In the genomic region with DNA sequence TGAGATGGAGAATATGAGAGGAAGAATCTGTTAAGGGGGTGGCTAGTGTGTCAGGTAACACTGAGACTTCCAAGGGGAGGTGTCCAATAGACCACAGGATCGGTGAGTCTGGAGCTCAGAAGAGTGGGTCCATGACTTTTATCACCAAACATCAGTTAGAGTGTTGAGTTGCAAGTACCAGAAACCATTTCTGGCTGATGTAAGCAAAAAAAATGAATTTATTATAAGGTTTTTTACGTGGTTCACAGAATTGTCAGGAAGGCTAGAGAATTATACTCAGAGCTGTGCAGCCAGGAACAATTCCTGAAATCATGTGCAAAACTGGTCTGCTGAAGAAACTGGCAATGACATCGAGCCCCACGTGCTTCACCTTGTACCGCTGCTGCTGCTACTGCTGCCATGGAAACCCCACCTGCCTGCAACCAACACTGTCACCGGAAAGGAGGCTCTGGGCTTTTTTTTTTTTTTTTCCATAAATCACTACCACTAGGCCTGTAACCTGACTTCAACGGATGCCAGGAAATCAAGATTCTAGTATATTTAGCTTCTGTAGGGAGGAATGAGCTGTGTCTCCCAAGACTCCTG, we compare ENCODE assay signal across 8 cellular contexts. TPM values are rescaled to one million over a fixed set of nuclear protein-coding genes. Genes with fewer than 3 reads are reported as not detected.
DNase-seq lines count a peak whose midpoint lies in the region; ATAC-seq and TF ChIP-seq lines count a peak whose summit lies in the region.

No MANE protein-coding gene starts in this region.

- intact Hi-C loops in esophagus muscularis mucosa (cut with DNase I), result no loop called here

- ATAC-seq in esophagus mucosa (no peak), upper lobe of left lung (ENCODE audit: low FRiP score in 2 of 2) (no peak), GM19328 (IDR thresholded peaks at IDR 0.05; ENCODE audit: unreplicated experiment) (no peak)

- H3K4me3 ChIP-seq in BE2C (ENCODE audit: low read depth, low read length) (no peak overlapping the region), esophagus muscularis mucosa (no peak overlapping the region), upper lobe of left lung (no peak overlapping the region)

- TF ChIP-seq POLR2A in esophagus muscularis mucosa (IDR thresholded peaks at IDR 0.05; ENCODE audit: low read depth) (no peak), upper lobe of left lung (IDR thresholded peaks at IDR 0.05) (no peak)

- H3K36me3 ChIP-seq in BE2C (no peaks in the 10 kb centered on the region), esophagus muscularis mucosa (peaks cover 0 to 14% (median 2%) of the 10 kb centered on the region in 4 donors), upper lobe of left lung (no peaks in the 10 kb centered on the region)

- H3K9me3 ChIP-seq in BE2C (no peaks in the 10 kb centered on the region), esophagus muscularis mucosa (no peaks in the 10 kb centered on the region), upper lobe of left lung (no peaks in the 10 kb centered on the region)

- TF ChIP-seq CTCF in BE2C (IDR thresholded peaks at IDR 0.05; ENCODE audit: low read depth, low read length) (no peak), esophagus muscularis mucosa (IDR thresholded peaks at IDR 0.05) (no peak), upper lobe of left lung (IDR thresholded peaks at IDR 0.05) (no peak)

- H3K4me1 ChIP-seq in BE2C (no peaks in the 10 kb centered on the region), esophagus muscularis mucosa (peaks cover 0 to 29% (median 6%) of the 10 kb centered on the region in 4 donors), upper lobe of left lung (peaks cover 0 to 2% (median 0%) of the 10 kb centered on the region in 4 donors)

- DNase-seq in BE2C (peak; percentile 39), DMS53 (lab: John Stamatoyannopoulos, UW) (peak; percentile 89), NCI-H748 treated with DMSO at 0.1 percent for 48 hours (lab: John Stamatoyannopoulos, UW) (peak; percentile 43), esophagus muscularis mucosa (ENCODE audit: extremely low spot score) (peak; percentile 84), Ammon's horn (ENCODE audit: low spot score) (no peak), upper lobe of left lung (no peak)

- TF ChIP-seq EP300 in esophagus muscularis mucosa (IDR thresholded peaks at IDR 0.05), result no peak
- no peak for TF ChIP-seq EP300 in upper lobe of left lung (IDR thresholded peaks at IDR 0.05)

- H3K27ac ChIP-seq in esophagus muscularis mucosa (replicated peaks in 1 of 4), result peak overlapping the region in 2 of 4 donors; percentile 75 to 76
- H3K27ac ChIP-seq in upper lobe of left lung, result no peak overlapping the region

- no peaks in the 10 kb centered on the region for H3K27me3 ChIP-seq in BE2C
- H3K27me3 ChIP-seq in esophagus muscularis mucosa, result no peaks in the 10 kb centered on the region
- H3K27me3 ChIP-seq in upper lobe of left lung, result no peaks in the 10 kb centered on the region

- 25% methylated on average over 7 of the region's 7 CpGs for WGBS in esophagus muscularis mucosa
- 46 to 66% methylated on average over 7 of the region's 7 CpGs for WGBS in upper lobe of left lung, 2 donors

RNA-seq across cellular contexts. Expression of a gene that starts 16.6 kb away (rescaled TPM):
- 6.0 TPM for polyA plus RNA-seq in BE2C (2012; ENCODE audit: insufficient read depth, insufficient read length, low read depth)
- total RNA-seq in esophagus muscularis mucosa, result 10 to 100 TPM; 12.7 to 29.1 (median 19.8) TPM
- total RNA-seq in esophagus mucosa, result 0.52 TPM
- total RNA-seq in upper lobe of left lung, result 10 to 100 TPM; 10.3 to 77.0 (median 15.6) TPM

Comparison
In these comparisons a context has a peak if more than half of its experiments do, and no peak if none do; other contexts are left out.
1. DNase-seq: peak in BE2C (single experiment), DMS53 (single experiment), NCI-H748 treated with DMSO at 0.1 percent for 48 hours (single experiment) and esophagus muscularis mucosa (single experiment); none in Ammon's horn (single experiment) and upper lobe of left lung (0 of 2).